ENCODE assay signal across 8 cellular contexts in the genomic region with DNA sequence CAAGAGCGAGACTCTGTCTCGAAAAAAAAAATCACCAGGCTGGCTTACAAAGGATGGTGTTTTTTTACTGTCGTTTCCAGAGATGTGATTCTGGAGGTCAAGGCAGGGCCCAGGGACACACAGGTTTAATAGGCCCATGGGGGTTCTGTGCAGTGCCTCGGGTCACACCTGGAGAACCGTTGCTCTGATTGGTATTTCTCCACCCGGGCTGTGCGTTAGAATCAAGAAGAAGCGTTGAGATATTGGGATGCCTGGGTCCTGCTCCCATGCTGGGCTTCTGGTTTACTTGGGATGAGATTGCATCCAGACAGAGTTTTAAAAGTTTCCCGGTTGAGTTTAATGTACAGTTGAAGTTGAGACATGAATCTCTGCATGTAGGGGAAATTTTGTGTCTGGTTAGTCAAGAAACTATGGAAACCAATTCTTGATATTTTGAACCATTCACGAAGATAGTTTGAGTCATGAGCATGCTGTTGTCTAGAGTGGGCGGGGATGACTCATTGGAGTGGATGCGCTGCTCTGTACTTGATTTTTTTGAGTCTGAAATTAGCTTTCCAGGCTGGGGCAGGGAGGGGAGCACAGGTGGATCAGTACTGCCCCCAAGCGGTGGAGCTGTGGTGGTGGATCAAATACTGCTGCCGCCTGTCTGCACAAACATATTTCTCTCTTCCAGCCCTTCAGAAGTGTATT. TPM values are rescaled to one million over a fixed set of nuclear protein-coding genes. Genes with fewer than 3 reads are reported as not detected.
DNase-seq lines count a peak whose midpoint lies in the region; ATAC-seq and TF ChIP-seq lines count a peak whose summit lies in the region.

No MANE protein-coding gene starts in this region.

- no peak overlapping the region for H3K4me2 ChIP-seq in neuronal stem cell (ENCODE audit: insufficient read depth, low read length, poor library complexity, severe bottlenecking)

- DNase-seq in Calu3 = peak; percentile 83
- DNase-seq in HL-60 (ENCODE audit: low read depth in 1 of 2, low spot score in 1 of 2) = peak; percentile 37 to 62
- DNase-seq in OCI-M2 (lab: John Stamatoyannopoulos, UW; ENCODE audit: unreplicated experiment) = peak; percentile 45
- DNase-seq in activated T-cell treated with anti-CD3 and anti-CD28 coated beads for 48 hours (ENCODE audit: low read depth) = peak; percentile 84
- peak; percentile 98 for DNase-seq in fibroblast of mammary gland (ENCODE audit: low read depth)
- peak; percentile 59 for DNase-seq in neuronal stem cell (ENCODE audit: low spot score)
- peak; percentile 97 for DNase-seq in stromal cell of bone marrow (ENCODE audit: low read depth)

- no peak overlapping the region for H3K4ac ChIP-seq in neuronal stem cell (ENCODE audit: low read length)

- intact Hi-C loops in Calu3 (cut with micrococcal nuclease; ENCODE audit: unreplicated experiment) = loop anchor here (1.0 to 10.0 kb wide), 6 partner anchors 106 to 749 kb away; a partner anchor contains a TSS

- WGBS in neuronal stem cell (ENCODE audit: extremely low coverage in 2 of 2, insufficient read length in 2 of 2, insufficient replicate concordance in 1 of 2), 2 donors = no CpG with 5 or more reads among the region's 14 CpGs

- no peak overlapping the region for H2BK120ac ChIP-seq in neuronal stem cell (ENCODE audit: low read depth, low read length)

- no peaks in the 10 kb centered on the region for H3K4me1 Mint-ChIP-seq in Calu3 (ENCODE audit: low read depth, unreplicated experiment)

- H3K14ac ChIP-seq in neuronal stem cell (ENCODE audit: low read length) = no peak overlapping the region

- H3K9ac ChIP-seq in neuronal stem cell (ENCODE audit: low read depth, low read length, poor library complexity) = no peak overlapping the region

- H3K9me3 ChIP-seq in neuronal stem cell (replicated peaks in 1 of 2; ENCODE audit: control insufficient read depth in 2 of 2, insufficient read depth in 1 of 2, low read depth in 1 of 2, low read length in 2 of 2) = no peaks in the 10 kb centered on the region

- H3K27me3 ChIP-seq in HL-60 (ENCODE audit: insufficient read depth, poor library complexity, severe bottlenecking) = no peaks in the 10 kb centered on the region
- H3K27me3 ChIP-seq in neuronal stem cell (ENCODE audit: control insufficient read depth in 3 of 3, insufficient read depth in 3 of 3, low read depth in 1 of 3, low read length in 3 of 3) = no peaks in the 10 kb centered on the region

- no peaks in the 10 kb centered on the region for H3K9me3 Mint-ChIP-seq in Calu3 (ENCODE audit: low read depth, unreplicated experiment)

- H2BK15ac ChIP-seq in neuronal stem cell (ENCODE audit: low read length) = no peak overlapping the region

- H2BK5ac ChIP-seq in neuronal stem cell (ENCODE audit: low read length) = no peak overlapping the region

- CTCF ChIA-PET in Calu3 (lab: Charles Lee) = interaction anchor here (0.5 to 1.9 kb wide), 16 partner anchors 9 to 751 kb away, joined by 3 to 32 read pairs (median 4); a partner anchor contains a TSS

- no peak overlapping the region for H3K4me3 ChIP-seq in HL-60 (replicated peaks; ENCODE audit: insufficient read depth, low read length)
- no peak overlapping the region for H3K4me3 ChIP-seq in fibroblast of mammary gland (ENCODE audit: control insufficient read depth, low read depth, low read length)
- H3K4me3 ChIP-seq in neuronal stem cell (ENCODE audit: low read length in 2 of 2) = no peak overlapping the region

- no peak overlapping the region for H3K27ac Mint-ChIP-seq in Calu3 (ENCODE audit: unreplicated experiment)

- H3K4me1 ChIP-seq in neuronal stem cell (ENCODE audit: control insufficient read depth in 2 of 2, insufficient read depth in 1 of 2, low read depth in 1 of 2, low read length in 2 of 2) = peaks cover 7 to 9% of the 10 kb centered on the region in 2 donors

- H3K36me3 Mint-ChIP-seq in Calu3 (ENCODE audit: insufficient read depth, unreplicated experiment) = no peaks in the 10 kb centered on the region

- no TSS peak for BruUV-seq in Calu3 (replicated peaks; lab: Mats Ljungman, UMichigan)

- H3K23ac ChIP-seq in neuronal stem cell (ENCODE audit: low read depth, low read length, poor library complexity) = no peak overlapping the region

- no peak overlapping the region for H4K8ac ChIP-seq in neuronal stem cell (ENCODE audit: low read depth, low read length)

- ATAC-seq in GM19468 (IDR thresholded peaks at IDR 0.05; ENCODE audit: extremely low read depth, unreplicated experiment) = peak; percentile 67

- no peak overlapping the region for H2AFZ ChIP-seq in neuronal stem cell (ENCODE audit: low read length)

- peak; percentile 86 for TF ChIP-seq CTCF in Calu3 (IDR thresholded peaks at IDR 0.05; ENCODE audit: unreplicated experiment)
- peak; percentile 94 for TF ChIP-seq CTCF in HL-60 (IDR thresholded peaks at IDR 0.05; ENCODE audit: insufficient read depth, low read length)
- peak; percentile 97 for TF ChIP-seq CTCF in fibroblast of mammary gland (conservative IDR thresholded peaks at IDR 0.05; ENCODE audit: control insufficient read depth, insufficient read depth, low read depth, low read length)

- H3K27ac ChIP-seq in HL-60 (replicated peaks) (no peak overlapping the region), neuronal stem cell (replicated peaks; ENCODE audit: low read length) (no peak overlapping the region)

- H3K79me1 ChIP-seq in neuronal stem cell (ENCODE audit: low read depth, low read length) = no peaks in the 10 kb centered on the region

- H3K18ac ChIP-seq in neuronal stem cell (ENCODE audit: low read length) = no peak overlapping the region

- peaks cover 54% of the 10 kb centered on the region for H3K27me3 Mint-ChIP-seq in Calu3 (ENCODE audit: unreplicated experiment)

- H2AK5ac ChIP-seq in neuronal stem cell (ENCODE audit: low read depth, low read length) = no peak overlapping the region

- no peak overlapping the region for H2BK12ac ChIP-seq in neuronal stem cell (ENCODE audit: low read length)

- H3K36me3 ChIP-seq in neuronal stem cell (replicated peaks in 1 of 2; ENCODE audit: control insufficient read depth in 2 of 2, insufficient read depth in 2 of 2, low read length in 2 of 2) = peaks cover 36 to 98% of the 10 kb centered on the region in 2 donors

- H4K91ac ChIP-seq in neuronal stem cell (ENCODE audit: low read depth, low read length, poor library complexity) = no peak overlapping the region

- no peak overlapping the region for H3K4me3 Mint-ChIP-seq in Calu3 (ENCODE audit: low read depth, unreplicated experiment)

RNA-seq across cellular contexts. Expression of a gene that starts 50.1 kb away (rescaled TPM):
- total RNA-seq in Calu3 (2022) = 0.54 and 0.90 TPM in 2 replicates
- polyA plus RNA-seq in neuronal stem cell (2013, experiment 1 of 2) = 16.7 TPM
- 16.9 TPM for polyA plus RNA-seq in neuronal stem cell (2013, experiment 2 of 2)

Comparison
In these comparisons a context has a peak if more than half of its experiments do, and no peak if none do; other contexts are left out.
1. DNase-seq: peak in every context shown above with its lines; median percentile 98 in fibroblast of mammary gland; 97 in stromal cell of bone marrow; 84 in activated T-cell treated with anti-CD3 and anti-CD28 coated beads for 48 hours; 83 in Calu3; 59 in neuronal stem cell; 50 in HL-60; 45 in OCI-M2.